ENCODE assay signal across 11 cellular contexts in the genomic region with DNA sequence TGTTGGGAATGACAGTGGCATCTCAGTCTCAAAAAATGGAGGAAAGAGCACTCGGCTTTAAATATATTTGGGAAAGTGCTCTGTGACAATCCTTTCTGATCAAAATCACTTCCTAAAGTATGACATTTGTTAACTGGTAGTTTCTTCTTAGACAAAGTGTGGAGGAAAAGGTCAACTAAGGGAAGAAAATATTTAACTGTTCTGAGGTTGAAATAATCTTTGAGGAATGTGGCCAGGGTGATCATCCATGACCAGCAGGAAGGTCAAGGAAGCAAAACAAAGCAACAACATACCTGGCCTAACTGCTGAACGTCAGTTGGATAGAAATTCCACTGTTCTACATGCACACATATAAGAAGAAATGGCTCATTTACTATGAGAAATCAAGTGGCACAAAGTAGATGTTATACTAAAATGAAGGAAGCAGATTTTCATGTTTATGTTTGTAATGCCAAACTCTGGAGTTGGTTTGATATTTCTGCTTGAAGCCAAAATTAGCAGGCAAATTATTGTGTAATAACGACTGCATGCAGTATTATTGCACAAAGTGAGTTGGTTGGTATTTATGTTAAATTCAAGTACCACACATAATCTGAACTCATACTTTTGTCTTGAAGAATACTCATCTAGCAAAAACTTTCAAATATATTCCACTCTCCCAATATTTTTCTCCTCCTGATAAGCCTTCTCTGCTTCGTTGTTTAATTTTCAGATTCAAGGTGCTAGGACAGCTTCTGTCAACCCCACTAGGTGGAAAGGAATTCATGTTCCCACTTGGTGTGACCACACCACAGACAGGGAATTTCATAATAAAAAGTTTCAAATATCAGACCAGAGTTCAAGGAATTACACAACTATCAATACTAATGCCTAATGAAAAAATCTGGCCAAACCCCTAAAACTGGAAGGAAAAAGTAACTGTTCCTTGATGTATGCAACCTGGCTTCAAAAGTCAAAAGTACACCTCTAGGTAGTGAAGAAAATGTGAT.
A peak's percentile ranks its signal among the peaks of the same experiment; 100 is the strongest.
DNase-seq lines count a peak whose midpoint lies in the region; TF ChIP-seq lines count a peak whose summit lies in the region.
"Had no signal": no experiment of that assay in that cellular context is flagged by ENCODE, and none has a peak within 500 bp of the region (broad histone marks: within the 10 kb centered on the region; RNA-seq: fewer than 3 reads in every experiment).

No MANE protein-coding gene starts in this region.

- WGBS in esophagus squamous epithelium, 2 donors: 61 to 64% methylated on average over 4 of the region's 4 CpGs

- no peak overlapping the region for H3K4me3 ChIP-seq in esophagus squamous epithelium
- peak overlapping the region in 1 of 2 experiments; percentile 15 for H3K4me3 ChIP-seq in neutrophil (ENCODE audit: low read depth in 1 of 2, low read length in 1 of 2)

- H3K9me3 ChIP-seq in esophagus squamous epithelium: no peaks in the 10 kb centered on the region
- H3K9me3 ChIP-seq in neutrophil: no peaks in the 10 kb centered on the region

- peak overlapping the region; percentile 88 to 99 (median 93) for H3K27ac Mint-ChIP-seq in CD14-positive monocyte
- no peak overlapping the region for H3K27ac Mint-ChIP-seq in type B pancreatic cell

- H3K36me3 Mint-ChIP-seq in CD14-positive monocyte (peaks cover 21 to 31% of the 10 kb centered on the region in 2 donors), type B pancreatic cell (peaks cover 4% of the 10 kb centered on the region)

- peaks cover 0 to 2% (median 0%) of the 10 kb centered on the region in 7 donors for H3K9me3 Mint-ChIP-seq in CD14-positive monocyte
- no peaks in the 10 kb centered on the region for H3K9me3 Mint-ChIP-seq in type B pancreatic cell

- TF ChIP-seq POLR2A in esophagus squamous epithelium (IDR thresholded peaks at IDR 0.05): no peak

- H3K4me1 ChIP-seq in esophagus squamous epithelium: peaks cover 6 to 34% (median 17%) of the 10 kb centered on the region in 3 donors
- peaks cover 90 to 97% of the 10 kb centered on the region in 2 experiments for H3K4me1 ChIP-seq in neutrophil (ENCODE audit: control insufficient read depth in 1 of 2, insufficient read depth in 1 of 2, low read depth in 1 of 2, low read length in 1 of 2)

- TF ChIP-seq CTCF in CD14-positive monocyte (IDR thresholded peaks at IDR 0.05) (no peak), esophagus squamous epithelium (IDR thresholded peaks at IDR 0.05) (no peak), neutrophil (IDR thresholded peaks at IDR 0.05) (no peak), type B pancreatic cell (conservative IDR thresholded peaks at IDR 0.05) (no peak)

- H3K27ac ChIP-seq in esophagus squamous epithelium (peak overlapping the region; percentile 41 to 76 (median 56)), neutrophil (peak overlapping the region; percentile 100)
- H3K27ac ChIP-seq: VCaP had no signal

- DNase-seq in CD14-positive monocyte (ENCODE audit: low spot score): no peak
- DNase-seq in MV-4-11 (lab: John Stamatoyannopoulos, UW): peak; percentile 67
- DNase-seq in esophagus squamous epithelium (lab: John Stamatoyannopoulos, UW): no peak
- DNase-seq in NCI-H187 (lab: John Stamatoyannopoulos, UW): no peak
- no peak for DNase-seq in NCI-H82 (lab: John Stamatoyannopoulos, UW)
- DNase-seq in NCI-H2171 treated with DMSO at 0.1 percent for 48 hours (lab: John Stamatoyannopoulos, UW): no peak
- no peak for DNase-seq in type B pancreatic cell (ENCODE audit: extremely low spot score, unreplicated experiment)
- DNase-seq: anterior cingulate cortex; stimulated activated CD4-positive, alpha-beta T cell treated with anti-CD3 and anti-CD28 coated beads, Interleukin-4, amount 100 ng/mL, for 24 hours had no signal

- H3K27me3 ChIP-seq in esophagus squamous epithelium (no peaks in the 10 kb centered on the region), neutrophil (no peaks in the 10 kb centered on the region)

- H3K4me3 Mint-ChIP-seq in CD14-positive monocyte: peak overlapping the region; percentile 27 to 81
- no peak overlapping the region for H3K4me3 Mint-ChIP-seq in type B pancreatic cell

- intact Hi-C loops in CD14-positive monocyte (cut with micrococcal nuclease): no loop called here
- intact Hi-C loops in esophagus squamous epithelium (cut with DNase I): no loop called here

- H3K4me1 Mint-ChIP-seq in CD14-positive monocyte: peaks cover 88% of the 10 kb centered on the region
- peaks cover 19% of the 10 kb centered on the region for H3K4me1 Mint-ChIP-seq in type B pancreatic cell (ENCODE audit: unreplicated experiment)

- H3K27me3 Mint-ChIP-seq in CD14-positive monocyte (ENCODE audit: low read depth in 3 of 3) (no peaks in the 10 kb centered on the region), type B pancreatic cell (no peaks in the 10 kb centered on the region)

- H3K36me3 ChIP-seq in esophagus squamous epithelium (no peaks in the 10 kb centered on the region), neutrophil (peaks cover 8% of the 10 kb centered on the region)
